28 cellular contexts compared by ENCODE assay signal in genomic region chr6:92243315-92243714, GRCh38.
DNase-seq lines count a peak whose midpoint lies in the region; ATAC-seq, FAIRE-seq and TF ChIP-seq lines count a peak whose summit lies in the region.
"Had no signal": no experiment of that assay in that cellular context is flagged by ENCODE, and none has a peak within 500 bp of the region (broad histone marks: within the 10 kb centered on the region; RNA-seq: fewer than 3 reads in every experiment).

No MANE protein-coding gene starts in this region.

- no peak overlapping the region for H3K9ac ChIP-seq in GM12878 (ENCODE audit: control insufficient read depth, insufficient read depth, low read length)
- H3K9ac ChIP-seq: BLaER1; BLaER1 treated with 17β-estradiol and CSF1 and Interleukin-3, amounts not matched to agents 10 nM and 100 nM had no signal

- WGBS in GM12878 (ENCODE audit: insufficient coverage, insufficient replicate concordance, low lambda C conversion rate, missing lambda C conversion rate): 13% methylated on average over 3 of the region's 3 CpGs

- in situ Hi-C loops in GM12878 (cut with MboI): no loop called here

- peak; percentile 24 to 39; a peak in 1 of 4 replicates for TF ChIP-seq EP300 in GM12878 (IDR thresholded peaks at IDR 0.05; ENCODE audit: borderline replicate concordance in 1 of 2, control insufficient read depth in 1 of 2, low read depth in 2 of 2, low read length in 2 of 2)

- intact Hi-C loops in GM12878 (cut with micrococcal nuclease; ENCODE audit: unreplicated experiment): no loop called here
- intact Hi-C loops in left cardiac atrium (cut with DNase I): no loop called here

- H3K79me2 ChIP-seq in GM12878 (ENCODE audit: control insufficient read depth, insufficient read depth, low read length): no peaks in the 10 kb centered on the region

- no peaks in the 10 kb centered on the region for H3K27me3 ChIP-seq in GM12878 (replicated peaks in 1 of 2; ENCODE audit: control insufficient read depth in 2 of 2, insufficient read depth in 2 of 2, low read length in 1 of 2)
- H3K27me3 ChIP-seq: BE2C; BLaER1; BLaER1 treated with 17β-estradiol and CSF1 and Interleukin-3, amounts not matched to agents 10 nM and 100 nM had no signal

- BruUV-seq in GM12878 (replicated peaks; lab: Mats Ljungman, UMichigan): no TSS peak

- no peak overlapping the region for H3K4me2 ChIP-seq in GM12878 (ENCODE audit: control insufficient read depth, insufficient read depth)
- H3K4me2 ChIP-seq: A549; BLaER1; BLaER1 treated with 17β-estradiol and CSF1 and Interleukin-3, amounts not matched to agents 10 nM and 100 nM had no signal

- H2AFZ ChIP-seq in GM12878 (ENCODE audit: control insufficient read depth, low read depth, low read length): no peak overlapping the region

- no peaks in the 10 kb centered on the region for H3K9me3 ChIP-seq in GM12878 (replicated peaks; ENCODE audit: control insufficient read depth, insufficient read depth, low read length)
- H3K9me3 ChIP-seq: A549; BE2C; BLaER1; BLaER1 treated with 17β-estradiol and CSF1 and Interleukin-3, amounts not matched to agents 10 nM and 100 nM; Caco-2 had no signal

- CTCF ChIA-PET in GM12878 (lab: Yijun Ruan, JAX): no interaction called here

- TF ChIP-seq CTCF in GM12878 (IDR thresholded peaks at IDR 0.05 in 2 of 3, conservative IDR thresholded peaks at IDR 0.05 in 1 of 3; ENCODE audit: control insufficient read depth in 2 of 3, extremely low read depth in 1 of 3, insufficient read depth in 1 of 3, low read depth in 3 of 3, low read length in 3 of 3): no peak

- H3K4me3 ChIP-seq in GM12878: no peak overlapping the region
- H3K4me3 ChIP-seq: A549; BLaER1; BLaER1 treated with 17β-estradiol and CSF1 and Interleukin-3, amounts not matched to agents 10 nM and 100 nM had no signal

- POLR2A ChIA-PET in GM12878 (lab: Charles Lee): no interaction called here

- TF ChIP-seq RAD21 in GM12878 (IDR thresholded peaks at IDR 0.05; ENCODE audit: insufficient read depth, low read depth, low read length): no peak

- no peaks in the 10 kb centered on the region for H3K36me3 ChIP-seq in GM12878 (ENCODE audit: control insufficient read depth in 2 of 2, insufficient read depth in 2 of 2, low read length in 1 of 2)
- H3K36me3 ChIP-seq: BE2C; BLaER1; BLaER1 treated with 17β-estradiol and CSF1 and Interleukin-3, amounts not matched to agents 10 nM and 100 nM had no signal

- H3K27ac ChIP-seq in GM12878 (ENCODE audit: control insufficient read depth, insufficient read depth): no peak overlapping the region
- H3K27ac ChIP-seq: 22Rv1; A549; BLaER1; BLaER1 treated with 17β-estradiol and CSF1 and Interleukin-3, amounts not matched to agents 10 nM and 100 nM; C4-2B had no signal

- SMC1A ChIA-PET in GM12878 (lab: Charles Lee; ENCODE audit: uncharacterized antibody, unreplicated experiment): interaction anchor here (4.6 kb wide), 1 partner anchor 11 kb away, joined by 23 read pairs; no protein-coding TSS in a partner anchor

- no peaks in the 10 kb centered on the region for H3K4me1 ChIP-seq in GM12878 (ENCODE audit: control insufficient read depth, insufficient read depth, low read length)
- H3K4me1 ChIP-seq: A549; BE2C; BLaER1; BLaER1 treated with 17β-estradiol and CSF1 and Interleukin-3, amounts not matched to agents 10 nM and 100 nM; Caco-2 had no signal

- no peak for TF ChIP-seq POLR2A in GM12878 (IDR thresholded peaks at IDR 0.05; ENCODE audit: low read depth, low read length)

- ATAC-seq in GM12878: peak; percentile 34; the same call in 2 of the 3 replicates
- ATAC-seq in left cardiac atrium: no peak
- ATAC-seq: A549; CD8-positive, alpha-beta T cell had no signal

- RAD21 ChIA-PET in GM12878 (lab: Charles Lee; ENCODE audit: unreplicated experiment): no interaction called here

- FAIRE-seq in GM12878 (lab: Jason Lieb, UNC): no peak
- FAIRE-seq: A549, D721Med had no signal

- DNase-seq in GM12878 (ENCODE audit: low read depth, low spot score) (no peak), left cardiac atrium (no peak)
- DNase-seq: 8988T; ACHN; AML-193; BE2C; C1 segment of cervical spinal cord; Caco-2; Calu3; CD4-positive, alpha-beta memory T cell; CD4-positive, alpha-beta T cell; CD4-positive, CD25-positive, alpha-beta regulatory T cell; CD8-positive, alpha-beta memory T cell; CD8-positive, alpha-beta T cell; COR-L47; DMS 273 treated with DMSO at 0.1 percent for 48 hours; DMS153; DMS53; DMS79; DMS79 treated with DMSO at 0.1 percent for 48 hours; DND-41; EL had no signal

- H4K20me1 ChIP-seq in GM12878 (ENCODE audit: control insufficient read depth, insufficient read depth): no peaks in the 10 kb centered on the region; the same call in 1 of the 2 replicates
- H4K20me1 ChIP-seq: BLaER1; BLaER1 treated with 17β-estradiol and CSF1 and Interleukin-3, amounts not matched to agents 10 nM and 100 nM had no signal

TF ChIP-seq in GM12878, 131 proteins besides CTCF, POLR2A, EP300 and RAD21:
- TF ChIP-seq DPF2 (IDR thresholded peaks at IDR 0.05): peak; percentile 66; the same call in 1 of the 2 replicates
- no peak for TF ChIP-seq SUPT20H (IDR thresholded peaks at IDR 0.05; ENCODE audit: borderline replicate concordance, control insufficient read depth, low read depth, low read length)
- peak; percentile 50; the same call in 1 of the 2 replicates for TF ChIP-seq RELB (IDR thresholded peaks at IDR 0.05; ENCODE audit: low read depth)
- TF ChIP-seq ATF7 (IDR thresholded peaks at IDR 0.05; ENCODE audit: low read depth): peak; percentile 66
- peak; percentile 90 for TF ChIP-seq MTA2 (IDR thresholded peaks at IDR 0.05; ENCODE audit: low read depth)
- peak; percentile 63 for TF ChIP-seq NR2F1 (conservative IDR thresholded peaks at IDR 0.05)
- peak in 1 of 2 experiments; percentile 49; a peak in 1 of 4 replicates for TF ChIP-seq IKZF2 (IDR thresholded peaks at IDR 0.05)
- TF ChIP-seq IKZF1 (conservative IDR thresholded peaks at IDR 0.05): 0 out of 2 replicates have a peak, but pooled peaks have one; percentile 17
- peak in 1 of 2 experiments; percentile 28; a peak in 1 of 4 replicates for TF ChIP-seq BHLHE40 (IDR thresholded peaks at IDR 0.05; ENCODE audit: borderline replicate concordance in 1 of 2, low read depth in 2 of 2, low read length in 1 of 2)
- TF ChIP-seq FOXK2 (IDR thresholded peaks at IDR 0.05): no peak
